Comparison of ENCODE assay signal across 1 cellular context in the genomic region with DNA sequence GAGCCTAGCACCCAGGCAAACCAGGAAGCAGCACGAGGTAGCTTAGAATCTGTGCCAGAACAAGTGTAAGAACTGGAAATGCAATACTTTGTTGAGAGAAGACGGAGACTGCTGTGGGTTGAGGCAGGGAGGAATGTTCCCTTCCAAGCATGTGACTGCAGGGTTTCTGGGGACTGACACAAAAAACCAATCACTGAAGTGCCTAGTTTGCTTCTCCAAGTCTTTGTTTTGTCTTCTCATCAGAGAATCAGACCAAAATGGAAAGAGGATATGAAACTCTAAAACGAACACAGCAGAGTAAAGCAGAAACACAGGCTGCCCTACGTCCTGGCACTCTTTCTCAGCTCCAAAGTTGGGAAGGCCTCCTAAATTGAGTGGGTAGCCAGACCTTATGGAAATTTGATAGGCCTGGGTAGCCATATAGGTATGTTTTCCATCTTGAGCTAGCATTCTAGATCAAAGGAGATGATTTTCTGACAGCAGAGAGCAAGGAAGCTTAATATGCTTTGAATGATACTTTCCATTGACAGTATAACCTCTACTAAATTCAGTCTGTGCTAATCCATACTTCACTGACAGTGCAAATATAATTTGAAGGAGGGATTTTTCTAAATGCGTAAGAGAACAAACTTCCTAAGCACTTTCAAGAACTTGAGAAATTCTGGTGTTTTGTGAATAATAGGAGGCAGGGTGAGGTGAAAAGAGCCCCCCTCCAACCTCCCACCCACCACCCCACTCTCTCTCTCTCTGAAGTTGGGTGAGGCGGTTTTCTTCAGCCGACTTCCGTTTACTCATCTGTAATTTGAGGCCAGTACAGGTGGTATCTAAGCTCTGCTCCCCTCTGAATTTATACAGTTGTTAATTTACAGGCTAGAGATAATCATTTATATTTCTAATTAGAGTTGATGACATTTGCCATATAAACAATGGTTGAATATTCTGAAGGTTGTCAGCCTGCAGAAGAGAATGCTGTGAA.
TF ChIP-seq lines count a peak whose summit lies in the region.

No MANE protein-coding gene starts in this region.

TF ChIP-seq in GM12878, 131 proteins besides CTCF, POLR2A, EP300 and RAD21 (continued from another document and continues in another):
- TF ChIP-seq E2F4 (IDR thresholded peaks at IDR 0.05; ENCODE audit: low read depth, low read length) (no peak), BCL11A (IDR thresholded peaks at IDR 0.05; ENCODE audit: low read depth, low read length) (no peak; the same call in 1 of the 2 replicates), NFIC (IDR thresholded peaks at IDR 0.05; ENCODE audit: low read depth, low read length) (peak; percentile 49; the same call in 1 of the 2 replicates), EZH2 (IDR thresholded peaks at IDR 0.05; ENCODE audit: borderline replicate concordance, control insufficient read depth, low read depth, low read length) (no peak), CEBPB (IDR thresholded peaks at IDR 0.05; ENCODE audit: borderline replicate concordance in 1 of 2, low read depth in 2 of 2, low read length in 2 of 2) (no peak), PRDM15 (CRISPR knock-in tag; IDR thresholded peaks at IDR 0.05) (no peak), SREBF1 (IDR thresholded peaks at IDR 0.05; ENCODE audit: low read length) (no peak), MYC (IDR thresholded peaks at IDR 0.05; ENCODE audit: insufficient read depth, insufficient read length, insufficient replicate concordance, low read length, severe bottlenecking) (no peak), RELA (IDR thresholded peaks at IDR 0.05; ENCODE audit: borderline replicate concordance, partially characterized antibody) (no peak), USF2 (IDR thresholded peaks at IDR 0.05; ENCODE audit: borderline replicate concordance, low read depth, low read length) (no peak), CREM (IDR thresholded peaks at IDR 0.05; ENCODE audit: low read depth) (0 out of 2 replicates have a peak, but pooled peaks have one; percentile 13), RCOR1 (conservative IDR thresholded peaks at IDR 0.05; ENCODE audit: low read depth, low read length) (peak; percentile 68; the same call in 1 of the 2 replicates), MTA3 (IDR thresholded peaks at IDR 0.05; ENCODE audit: borderline replicate concordance, low read length) (peak; percentile 39; the same call in 1 of the 2 replicates), EED (IDR thresholded peaks at IDR 0.05; ENCODE audit: low read depth) (peak; percentile 72), ZNF687 (IDR thresholded peaks at IDR 0.05) (no peak), IKZF2 (IDR thresholded peaks at IDR 0.05) (peak; percentile 80 to 84), SIN3A (IDR thresholded peaks at IDR 0.05; ENCODE audit: low read depth, low read length) (no peak), NR2C2 (IDR thresholded peaks at IDR 0.05; ENCODE audit: borderline replicate concordance, control insufficient read depth, insufficient read length, low read depth) (no peak), SUPT20H (IDR thresholded peaks at IDR 0.05; ENCODE audit: borderline replicate concordance, control insufficient read depth, low read depth, low read length) (no peak), ZNF622 (IDR thresholded peaks at IDR 0.05) (no peak), RAD51 (IDR thresholded peaks at IDR 0.05) (peak; percentile 42), IRF4 (IDR thresholded peaks at IDR 0.05; ENCODE audit: low read depth, low read length) (peak; percentile 79; the same call in 1 of the 2 replicates), CBX3 (IDR thresholded peaks at IDR 0.05; ENCODE audit: borderline replicate concordance, low read depth) (no peak)
- TF ChIP-seq, protein P1, sequence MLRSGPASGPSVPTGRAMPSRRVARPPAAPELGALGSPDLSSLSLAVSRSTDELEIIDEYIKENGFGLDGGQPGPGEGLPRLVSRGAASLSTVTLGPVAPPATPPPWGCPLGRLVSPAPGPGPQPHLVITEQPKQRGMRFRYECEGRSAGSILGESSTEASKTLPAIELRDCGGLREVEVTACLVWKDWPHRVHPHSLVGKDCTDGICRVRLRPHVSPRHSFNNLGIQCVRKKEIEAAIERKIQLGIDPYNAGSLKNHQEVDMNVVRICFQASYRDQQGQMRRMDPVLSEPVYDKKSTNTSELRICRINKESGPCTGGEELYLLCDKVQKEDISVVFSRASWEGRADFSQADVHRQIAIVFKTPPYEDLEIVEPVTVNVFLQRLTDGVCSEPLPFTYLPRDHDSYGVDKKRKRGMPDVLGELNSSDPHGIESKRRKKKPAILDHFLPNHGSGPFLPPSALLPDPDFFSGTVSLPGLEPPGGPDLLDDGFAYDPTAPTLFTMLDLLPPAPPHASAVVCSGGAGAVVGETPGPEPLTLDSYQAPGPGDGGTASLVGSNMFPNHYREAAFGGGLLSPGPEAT (IDR thresholded peaks at IDR 0.05; ENCODE audit: low read depth), result peak; percentile 58; the same call in 1 of the 2 replicates
- TF ChIP-seq, protein P2, sequence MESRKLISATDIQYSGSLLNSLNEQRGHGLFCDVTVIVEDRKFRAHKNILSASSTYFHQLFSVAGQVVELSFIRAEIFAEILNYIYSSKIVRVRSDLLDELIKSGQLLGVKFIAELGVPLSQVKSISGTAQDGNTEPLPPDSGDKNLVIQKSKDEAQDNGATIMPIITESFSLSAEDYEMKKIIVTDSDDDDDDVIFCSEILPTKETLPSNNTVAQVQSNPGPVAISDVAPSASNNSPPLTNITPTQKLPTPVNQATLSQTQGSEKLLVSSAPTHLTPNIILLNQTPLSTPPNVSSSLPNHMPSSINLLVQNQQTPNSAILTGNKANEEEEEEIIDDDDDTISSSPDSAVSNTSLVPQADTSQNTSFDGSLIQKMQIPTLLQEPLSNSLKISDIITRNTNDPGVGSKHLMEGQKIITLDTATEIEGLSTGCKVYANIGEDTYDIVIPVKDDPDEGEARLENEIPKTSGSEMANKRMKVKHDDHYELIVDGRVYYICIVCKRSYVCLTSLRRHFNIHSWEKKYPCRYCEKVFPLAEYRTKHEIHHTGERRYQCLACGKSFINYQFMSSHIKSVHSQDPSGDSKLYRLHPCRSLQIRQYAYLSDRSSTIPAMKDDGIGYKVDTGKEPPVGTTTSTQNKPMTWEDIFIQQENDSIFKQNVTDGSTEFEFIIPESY (IDR thresholded peaks at IDR 0.05), result no peak
- TF ChIP-seq, protein P3, sequence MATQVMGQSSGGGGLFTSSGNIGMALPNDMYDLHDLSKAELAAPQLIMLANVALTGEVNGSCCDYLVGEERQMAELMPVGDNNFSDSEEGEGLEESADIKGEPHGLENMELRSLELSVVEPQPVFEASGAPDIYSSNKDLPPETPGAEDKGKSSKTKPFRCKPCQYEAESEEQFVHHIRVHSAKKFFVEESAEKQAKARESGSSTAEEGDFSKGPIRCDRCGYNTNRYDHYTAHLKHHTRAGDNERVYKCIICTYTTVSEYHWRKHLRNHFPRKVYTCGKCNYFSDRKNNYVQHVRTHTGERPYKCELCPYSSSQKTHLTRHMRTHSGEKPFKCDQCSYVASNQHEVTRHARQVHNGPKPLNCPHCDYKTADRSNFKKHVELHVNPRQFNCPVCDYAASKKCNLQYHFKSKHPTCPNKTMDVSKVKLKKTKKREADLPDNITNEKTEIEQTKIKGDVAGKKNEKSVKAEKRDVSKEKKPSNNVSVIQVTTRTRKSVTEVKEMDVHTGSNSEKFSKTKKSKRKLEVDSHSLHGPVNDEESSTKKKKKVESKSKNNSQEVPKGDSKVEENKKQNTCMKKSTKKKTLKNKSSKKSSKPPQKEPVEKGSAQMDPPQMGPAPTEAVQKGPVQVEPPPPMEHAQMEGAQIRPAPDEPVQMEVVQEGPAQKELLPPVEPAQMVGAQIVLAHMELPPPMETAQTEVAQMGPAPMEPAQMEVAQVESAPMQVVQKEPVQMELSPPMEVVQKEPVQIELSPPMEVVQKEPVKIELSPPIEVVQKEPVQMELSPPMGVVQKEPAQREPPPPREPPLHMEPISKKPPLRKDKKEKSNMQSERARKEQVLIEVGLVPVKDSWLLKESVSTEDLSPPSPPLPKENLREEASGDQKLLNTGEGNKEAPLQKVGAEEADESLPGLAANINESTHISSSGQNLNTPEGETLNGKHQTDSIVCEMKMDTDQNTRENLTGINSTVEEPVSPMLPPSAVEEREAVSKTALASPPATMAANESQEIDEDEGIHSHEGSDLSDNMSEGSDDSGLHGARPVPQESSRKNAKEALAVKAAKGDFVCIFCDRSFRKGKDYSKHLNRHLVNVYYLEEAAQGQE (IDR thresholded peaks at IDR 0.05; ENCODE audit: low read depth, low read length), result no peak
- TF ChIP-seq, protein P4, sequence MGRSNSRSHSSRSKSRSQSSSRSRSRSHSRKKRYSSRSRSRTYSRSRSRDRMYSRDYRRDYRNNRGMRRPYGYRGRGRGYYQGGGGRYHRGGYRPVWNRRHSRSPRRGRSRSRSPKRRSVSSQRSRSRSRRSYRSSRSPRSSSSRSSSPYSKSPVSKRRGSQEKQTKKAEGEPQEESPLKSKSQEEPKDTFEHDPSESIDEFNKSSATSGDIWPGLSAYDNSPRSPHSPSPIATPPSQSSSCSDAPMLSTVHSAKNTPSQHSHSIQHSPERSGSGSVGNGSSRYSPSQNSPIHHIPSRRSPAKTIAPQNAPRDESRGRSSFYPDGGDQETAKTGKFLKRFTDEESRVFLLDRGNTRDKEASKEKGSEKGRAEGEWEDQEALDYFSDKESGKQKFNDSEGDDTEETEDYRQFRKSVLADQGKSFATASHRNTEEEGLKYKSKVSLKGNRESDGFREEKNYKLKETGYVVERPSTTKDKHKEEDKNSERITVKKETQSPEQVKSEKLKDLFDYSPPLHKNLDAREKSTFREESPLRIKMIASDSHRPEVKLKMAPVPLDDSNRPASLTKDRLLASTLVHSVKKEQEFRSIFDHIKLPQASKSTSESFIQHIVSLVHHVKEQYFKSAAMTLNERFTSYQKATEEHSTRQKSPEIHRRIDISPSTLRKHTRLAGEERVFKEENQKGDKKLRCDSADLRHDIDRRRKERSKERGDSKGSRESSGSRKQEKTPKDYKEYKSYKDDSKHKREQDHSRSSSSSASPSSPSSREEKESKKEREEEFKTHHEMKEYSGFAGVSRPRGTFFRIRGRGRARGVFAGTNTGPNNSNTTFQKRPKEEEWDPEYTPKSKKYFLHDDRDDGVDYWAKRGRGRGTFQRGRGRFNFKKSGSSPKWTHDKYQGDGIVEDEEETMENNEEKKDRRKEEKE (IDR thresholded peaks at IDR 0.05), result no peak
- TF ChIP-seq, protein P5, sequence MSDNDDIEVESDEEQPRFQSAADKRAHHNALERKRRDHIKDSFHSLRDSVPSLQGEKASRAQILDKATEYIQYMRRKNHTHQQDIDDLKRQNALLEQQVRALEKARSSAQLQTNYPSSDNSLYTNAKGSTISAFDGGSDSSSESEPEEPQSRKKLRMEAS (IDR thresholded peaks at IDR 0.05; ENCODE audit: low read depth, low read length), result no peak
